ENCODE assay signal across 21 cellular contexts in the genomic region with DNA sequence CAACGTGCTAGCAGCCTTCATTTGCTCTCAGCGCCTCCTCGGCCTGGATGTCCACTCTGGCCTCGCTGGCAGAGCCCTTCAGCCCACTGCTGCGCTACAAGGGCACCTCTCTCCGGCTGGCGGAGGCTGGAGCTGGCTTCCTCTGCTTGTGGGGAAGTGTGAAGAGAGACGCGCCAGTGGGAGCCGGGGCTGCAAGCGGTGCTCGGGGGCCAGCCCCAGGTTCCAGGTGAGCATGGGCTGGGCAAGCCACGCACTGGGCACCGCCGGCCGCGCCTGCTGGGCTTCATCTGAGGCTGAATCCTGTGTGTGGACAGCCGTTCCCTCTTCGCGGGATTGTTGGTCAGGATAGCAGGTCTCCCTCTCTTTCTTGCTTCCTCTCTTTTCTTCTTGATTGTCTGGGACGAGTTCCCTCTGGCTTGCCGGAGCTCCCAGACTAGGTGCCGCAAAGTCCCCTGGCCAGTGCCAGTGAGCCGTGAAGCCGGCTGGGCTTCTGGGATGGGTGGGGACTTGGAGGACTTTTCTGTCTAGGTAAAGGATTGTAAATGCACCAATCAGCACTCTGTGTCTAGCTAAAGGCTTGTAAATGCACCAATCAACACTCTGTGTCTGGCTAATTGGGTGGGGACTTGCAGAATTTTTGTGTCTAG.
A peak's percentile ranks its signal among the peaks of the same experiment; 100 is the strongest.
DNase-seq lines count a peak whose midpoint lies in the region; ATAC-seq and TF ChIP-seq lines count a peak whose summit lies in the region.
"Had no signal": no experiment of that assay in that cellular context is flagged by ENCODE, and none has a peak within 500 bp of the region (broad histone marks: within the 10 kb centered on the region; RNA-seq: fewer than 3 reads in every experiment).

No MANE protein-coding gene starts in this region.

- H3K27ac Mint-ChIP-seq in chondrocyte (ENCODE audit: unreplicated experiment) = no peak overlapping the region
- H3K27ac Mint-ChIP-seq in CD4-positive, alpha-beta T cell = no peak overlapping the region
- H3K27ac Mint-ChIP-seq: CD14-positive monocyte; CD8-positive, alpha-beta T cell; HFFc6 had no signal

- WGBS in heart right ventricle, 2 donors = 87 to 88% methylated on average over 17 to 25 of the region's 25 CpGs
- WGBS in spleen, 5 donors = 81 to 92% (median 85%) methylated on average over 5 to 25 of the region's 25 CpGs
- WGBS in prostate gland = 89% methylated on average over 13 of the region's 25 CpGs

- no peak overlapping the region for H3K4me3 Mint-ChIP-seq in chondrocyte (ENCODE audit: unreplicated experiment)
- no peak overlapping the region for H3K4me3 Mint-ChIP-seq in CD4-positive, alpha-beta T cell
- H3K4me3 Mint-ChIP-seq: CD14-positive monocyte; CD8-positive, alpha-beta T cell; HFFc6 had no signal

- TF ChIP-seq POLR2A in spleen (IDR thresholded peaks at IDR 0.05) (no peak), prostate gland (IDR thresholded peaks at IDR 0.05) (no peak)

- peak; percentile 18 for DNase-seq in left cardiac atrium
- no peak for DNase-seq in heart right ventricle
- DNase-seq in chondrocyte (ENCODE audit: low spot score) = peak; percentile 90
- peak; percentile 81 for DNase-seq in mesenteric fat pad (ENCODE audit: low spot score)
- DNase-seq in spleen = peak; percentile 70
- DNase-seq in NCI-H1092 treated with DMSO at 0.1 percent for 48 hours (lab: John Stamatoyannopoulos, UW) = no peak
- no peak for DNase-seq in prostate gland (ENCODE audit: low spot score)
- DNase-seq in CD4-positive, alpha-beta T cell = no peak
- DNase-seq: 8988T, Calu3, DMS79 treated with DMSO at 0.1 percent for 48 hours, GF-D8, GOT3, H7, HFFc6 had no signal

- H3K36me3 ChIP-seq in heart right ventricle = no peaks in the 10 kb centered on the region
- no peaks in the 10 kb centered on the region for H3K36me3 ChIP-seq in spleen
- H3K36me3 ChIP-seq in prostate gland = no peaks in the 10 kb centered on the region
- H3K36me3 ChIP-seq: BLaER1 had no signal

- H3K36me3 Mint-ChIP-seq in chondrocyte (ENCODE audit: low read depth) = no peaks in the 10 kb centered on the region
- H3K36me3 Mint-ChIP-seq in CD4-positive, alpha-beta T cell (ENCODE audit: low read depth) = no peaks in the 10 kb centered on the region
- H3K36me3 Mint-ChIP-seq: CD14-positive monocyte; CD8-positive, alpha-beta T cell had no signal

- no peak for TF ChIP-seq CTCF in heart right ventricle (IDR thresholded peaks at IDR 0.05)
- TF ChIP-seq CTCF in chondrocyte (IDR thresholded peaks at IDR 0.05) = no peak
- no peak for TF ChIP-seq CTCF in spleen (IDR thresholded peaks at IDR 0.05 in 8 of 11, conservative IDR thresholded peaks at IDR 0.05 in 3 of 11)
- TF ChIP-seq CTCF in prostate gland (IDR thresholded peaks at IDR 0.05) = no peak
- no peak for TF ChIP-seq CTCF in CD4-positive, alpha-beta T cell (IDR thresholded peaks at IDR 0.05)

- H3K27ac ChIP-seq in heart right ventricle = no peak overlapping the region
- H3K27ac ChIP-seq in spleen = no peak overlapping the region
- no peak overlapping the region for H3K27ac ChIP-seq in prostate gland
- H3K27ac ChIP-seq in CD4-positive, alpha-beta T cell (ENCODE audit: low read depth, low read length) = no peak overlapping the region
- H3K27ac ChIP-seq: BLaER1, HL-60 had no signal

- H3K9me3 ChIP-seq in heart right ventricle (peaks cover 0 to 9% (median 0%) of the 10 kb centered on the region in 11 donors), spleen (peaks cover 0 to 10% (median 0%) of the 10 kb centered on the region in 8 donors), prostate gland (no peaks in the 10 kb centered on the region)
- H3K9me3 ChIP-seq in CD4-positive, alpha-beta T cell (ENCODE audit: control insufficient read depth, low read length) = no peaks in the 10 kb centered on the region

- H3K4me1 ChIP-seq in heart right ventricle (no peaks in the 10 kb centered on the region), spleen (no peaks in the 10 kb centered on the region), prostate gland (replicated peaks) (no peaks in the 10 kb centered on the region)
- H3K4me1 ChIP-seq: BLaER1 had no signal

- H3K27me3 ChIP-seq in heart right ventricle = peaks cover 0 to 5% (median 0%) of the 10 kb centered on the region in 7 donors
- no peaks in the 10 kb centered on the region for H3K27me3 ChIP-seq in spleen (replicated peaks in 1 of 7)
- no peaks in the 10 kb centered on the region for H3K27me3 ChIP-seq in prostate gland (replicated peaks; ENCODE audit: insufficient read depth)
- no peaks in the 10 kb centered on the region for H3K27me3 ChIP-seq in CD4-positive, alpha-beta T cell (ENCODE audit: control insufficient read depth, insufficient read depth, low read length)

- no peaks in the 10 kb centered on the region for H3K4me1 Mint-ChIP-seq in chondrocyte (ENCODE audit: low read depth)
- no peaks in the 10 kb centered on the region for H3K4me1 Mint-ChIP-seq in CD4-positive, alpha-beta T cell (ENCODE audit: low read depth)
- H3K4me1 Mint-ChIP-seq: CD14-positive monocyte had no signal

- H3K27me3 Mint-ChIP-seq in chondrocyte (ENCODE audit: low read depth) = no peaks in the 10 kb centered on the region
- H3K27me3 Mint-ChIP-seq in CD4-positive, alpha-beta T cell = no peaks in the 10 kb centered on the region

- intact Hi-C loops in left cardiac atrium (cut with DNase I) (no loop called here), heart right ventricle (cut with DNase I) (no loop called here), spleen (cut with DNase I; ENCODE audit: low total_unique reads) (no loop called here), prostate gland (cut with DNase I) (no loop called here)
- intact Hi-C loops in CD4-positive, alpha-beta T cell (cut with DNase I, micrococcal nuclease) = no loop called here

- POLR2A ChIA-PET in CD4-positive, alpha-beta T cell (lab: Charles Lee) = no interaction called here

- H3K4me3 ChIP-seq in heart right ventricle = no peak overlapping the region
- H3K4me3 ChIP-seq in spleen = no peak overlapping the region
- no peak overlapping the region for H3K4me3 ChIP-seq in prostate gland
- H3K4me3 ChIP-seq: BLaER1 had no signal

- CTCF ChIA-PET in CD4-positive, alpha-beta T cell (lab: Charles Lee) = no interaction called here

- ATAC-seq in left cardiac atrium = no peak
- no peak for ATAC-seq in heart right ventricle
- no peak for ATAC-seq in CD4-positive, alpha-beta T cell (ENCODE audit: poor library complexity)
- ATAC-seq: CD8-positive, alpha-beta T cell; HCT116; HepG2 had no signal

- H3K9me3 Mint-ChIP-seq in chondrocyte (ENCODE audit: low read depth) = peaks cover 38% of the 10 kb centered on the region
- peaks cover 3% of the 10 kb centered on the region for H3K9me3 Mint-ChIP-seq in CD4-positive, alpha-beta T cell
- H3K9me3 Mint-ChIP-seq: HFFc6 had no signal

Comparison
In these comparisons a context has a peak if more than half of its experiments do, and no peak if none do; other contexts are left out.
1. DNase-seq: peak in left cardiac atrium (single experiment), chondrocyte (single experiment), mesenteric fat pad (single experiment) and spleen (single experiment); none in heart right ventricle (0 of 2), NCI-H1092 treated with DMSO at 0.1 percent for 48 hours (single experiment), prostate gland (single experiment) and CD4-positive, alpha-beta T cell (0 of 10).